In the genomic region with DNA sequence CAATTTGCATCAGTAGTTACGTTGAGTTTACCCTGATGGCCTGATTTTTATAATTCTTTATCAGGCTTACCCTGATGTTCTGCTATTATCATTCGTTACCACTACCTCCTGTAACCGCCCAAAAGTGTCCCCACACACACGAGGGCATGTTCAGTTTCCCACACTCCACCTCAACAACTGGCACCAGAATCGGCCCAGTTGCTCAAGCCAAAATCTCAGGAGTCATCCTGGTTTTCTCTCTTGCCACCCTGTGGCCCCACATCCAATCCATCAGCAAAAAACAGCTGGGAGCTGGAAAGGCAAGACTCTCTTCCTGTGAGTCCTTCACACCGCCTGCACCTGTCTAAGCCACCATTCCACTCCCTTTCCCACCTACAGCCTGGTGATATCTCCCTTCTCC, we compare ENCODE assay signal across 8 cellular contexts.
DNase-seq lines count a peak whose midpoint lies in the region; ATAC-seq, FAIRE-seq and TF ChIP-seq lines count a peak whose summit lies in the region.

No MANE protein-coding gene starts in this region.

- H3K9ac ChIP-seq in keratinocyte (ENCODE audit: control insufficient read depth, extremely low read depth, insufficient read depth, low read length) (no peak overlapping the region), subcutaneous abdominal adipose tissue (ENCODE audit: low read length in 5 of 5) (peak overlapping the region in 4 of 5 donors; percentile 45 to 88 (median 80))

- no peaks in the 10 kb centered on the region for H4K20me1 ChIP-seq in keratinocyte (ENCODE audit: control insufficient read depth, extremely low read depth, insufficient read depth, low read length)

- no peak for DNase-seq in T-helper 1 cell
- DNase-seq in activated T-helper 2 cell treated with anti-CD3 and anti-CD28 coated beads, Interferon-gamma antibody, Interleukin-2, Interleukin-4, amounts not matched to agents 10 μg/mL and 5 μg/mL and 100 μg/mL, durations not matched to agents 14 hours and 24 hours and 36 hours (ENCODE audit: low spot score): no peak
- DNase-seq in keratinocyte (ENCODE audit: low read depth, low spot score): no peak
- DNase-seq in sciatic nerve (ENCODE audit: low spot score): no peak
- no peak for DNase-seq in hippocampal formation (lab: John Stamatoyannopoulos, UW)
- DNase-seq in central memory CD4-positive, alpha-beta T cell: no peak

- ATAC-seq in sciatic nerve: no peak

- no peaks in the 10 kb centered on the region for H3K9me3 Mint-ChIP-seq in T-helper 1 cell treated with Interleukin-12 subunit alpha and Interleukin-12 subunit beta and Interleukin-4 antibody, amounts not matched to agents 30 μg/mL and 1 μg/mL, for 36 hours
- H3K9me3 Mint-ChIP-seq in activated T-helper 2 cell treated with anti-CD3 and anti-CD28 coated beads, Interferon-gamma antibody, Interleukin-2, Interleukin-4, amounts not matched to agents 10 μg/mL and 5 μg/mL and 100 μg/mL, durations not matched to agents 14 hours and 24 hours and 36 hours: no peaks in the 10 kb centered on the region

- H3K9me3 ChIP-seq in keratinocyte (ENCODE audit: control insufficient read depth, low read depth, low read length) (no peaks in the 10 kb centered on the region), subcutaneous abdominal adipose tissue (ENCODE audit: control insufficient read depth in 5 of 5, low read length in 5 of 5) (no peaks in the 10 kb centered on the region)

- H3K27ac ChIP-seq in keratinocyte (ENCODE audit: control insufficient read depth, insufficient read depth, low read length) (no peak overlapping the region), subcutaneous abdominal adipose tissue (ENCODE audit: low read depth, low read length) (peak overlapping the region; percentile 43)

- no peaks in the 10 kb centered on the region for H3K36me3 Mint-ChIP-seq in T-helper 1 cell treated with Interleukin-12 subunit alpha and Interleukin-12 subunit beta and Interleukin-4 antibody, amounts not matched to agents 30 μg/mL and 1 μg/mL, for 36 hours (ENCODE audit: low read depth)
- no peaks in the 10 kb centered on the region for H3K36me3 Mint-ChIP-seq in activated T-helper 2 cell treated with anti-CD3 and anti-CD28 coated beads, Interferon-gamma antibody, Interleukin-2, Interleukin-4, amounts not matched to agents 10 μg/mL and 5 μg/mL and 100 μg/mL, durations not matched to agents 14 hours and 24 hours and 36 hours (ENCODE audit: low read depth)

- peak overlapping the region; percentile 6 for H3K4me3 Mint-ChIP-seq in T-helper 1 cell treated with Interleukin-12 subunit alpha and Interleukin-12 subunit beta and Interleukin-4 antibody, amounts not matched to agents 30 μg/mL and 1 μg/mL, for 36 hours
- peak overlapping the region; percentile 87 for H3K4me3 Mint-ChIP-seq in activated T-helper 2 cell treated with anti-CD3 and anti-CD28 coated beads, Interferon-gamma antibody, Interleukin-2, Interleukin-4, amounts not matched to agents 10 μg/mL and 5 μg/mL and 100 μg/mL, durations not matched to agents 14 hours and 24 hours and 36 hours (ENCODE audit: low read depth)

- no peaks in the 10 kb centered on the region for H3K27me3 ChIP-seq in keratinocyte (ENCODE audit: control insufficient read depth, extremely low read depth, insufficient read depth, low read length)
- H3K27me3 ChIP-seq in subcutaneous abdominal adipose tissue (ENCODE audit: control insufficient read depth in 5 of 5, insufficient read depth in 4 of 5, low read length in 5 of 5): no peaks in the 10 kb centered on the region

- peaks cover 6% of the 10 kb centered on the region for H3K4me1 Mint-ChIP-seq in T-helper 1 cell treated with Interleukin-12 subunit alpha and Interleukin-12 subunit beta and Interleukin-4 antibody, amounts not matched to agents 30 μg/mL and 1 μg/mL, for 36 hours (ENCODE audit: low read depth)
- peaks cover 5% of the 10 kb centered on the region for H3K4me1 Mint-ChIP-seq in activated T-helper 2 cell treated with anti-CD3 and anti-CD28 coated beads, Interferon-gamma antibody, Interleukin-2, Interleukin-4, amounts not matched to agents 10 μg/mL and 5 μg/mL and 100 μg/mL, durations not matched to agents 14 hours and 24 hours and 36 hours (ENCODE audit: low read depth)

- dilution Hi-C loops in keratinocyte (cut with MboI; ENCODE audit: extremely low pct_ligation_motif_present, low sequenced_read_pairs): no loop called here

- no peak for TF ChIP-seq CTCF in keratinocyte (optimal IDR thresholded peaks at IDR 0.05 in 1 of 3, IDR thresholded peaks at IDR 0.05 in 1 of 3, conservative IDR thresholded peaks at IDR 0.05 in 1 of 3; ENCODE audit: extremely low read depth in 1 of 3, insufficient read depth in 2 of 3, low read length in 3 of 3)

- H3K36me3 ChIP-seq in keratinocyte (ENCODE audit: control insufficient read depth in 2 of 2, extremely low read depth in 1 of 2, insufficient read depth in 2 of 2, low read length in 2 of 2): no peaks in the 10 kb centered on the region
- H3K36me3 ChIP-seq in subcutaneous abdominal adipose tissue (ENCODE audit: control insufficient read depth in 5 of 5, insufficient read depth in 5 of 5, low read length in 5 of 5): no peaks in the 10 kb centered on the region

- H3K79me2 ChIP-seq in keratinocyte (ENCODE audit: control insufficient read depth, insufficient read depth, low read length): no peaks in the 10 kb centered on the region

- peak overlapping the region; percentile 98 for H2AFZ ChIP-seq in keratinocyte (ENCODE audit: control insufficient read depth, low read length)

- no peak overlapping the region for H3K27ac Mint-ChIP-seq in T-helper 1 cell treated with Interleukin-12 subunit alpha and Interleukin-12 subunit beta and Interleukin-4 antibody, amounts not matched to agents 30 μg/mL and 1 μg/mL, for 36 hours
- H3K27ac Mint-ChIP-seq in activated T-helper 2 cell treated with anti-CD3 and anti-CD28 coated beads, Interferon-gamma antibody, Interleukin-2, Interleukin-4, amounts not matched to agents 10 μg/mL and 5 μg/mL and 100 μg/mL, durations not matched to agents 14 hours and 24 hours and 36 hours: no peak overlapping the region

- H3K27me3 Mint-ChIP-seq in T-helper 1 cell treated with Interleukin-12 subunit alpha and Interleukin-12 subunit beta and Interleukin-4 antibody, amounts not matched to agents 30 μg/mL and 1 μg/mL, for 36 hours (ENCODE audit: low read depth): no peaks in the 10 kb centered on the region
- peaks cover 3% of the 10 kb centered on the region for H3K27me3 Mint-ChIP-seq in activated T-helper 2 cell treated with anti-CD3 and anti-CD28 coated beads, Interferon-gamma antibody, Interleukin-2, Interleukin-4, amounts not matched to agents 10 μg/mL and 5 μg/mL and 100 μg/mL, durations not matched to agents 14 hours and 24 hours and 36 hours (ENCODE audit: low read depth)

- no peaks in the 10 kb centered on the region for H3K9me1 ChIP-seq in keratinocyte (ENCODE audit: control insufficient read depth, extremely low read depth, insufficient read depth, low read length)

- H3K4me3 ChIP-seq in keratinocyte (ENCODE audit: control insufficient read depth in 2 of 3, extremely low read depth in 1 of 3, insufficient read depth in 2 of 3, low read depth in 1 of 3, low read length in 3 of 3) (peak overlapping the region in 2 of 3 experiments; percentile 59 to 92), subcutaneous abdominal adipose tissue (ENCODE audit: low read depth in 1 of 5, low read length in 5 of 5) (peak overlapping the region; percentile 69 to 97 (median 88))

- intact Hi-C loops in activated T-helper 2 cell treated with anti-CD3 and anti-CD28 coated beads, Interferon-gamma antibody, Interleukin-2, Interleukin-4, amounts not matched to agents 10 μg/mL and 5 μg/mL and 100 μg/mL, durations not matched to agents 14 hours and 24 hours and 36 hours (cut with micrococcal nuclease): no loop called here
- intact Hi-C loops in sciatic nerve (cut with DNase I): no loop called here

- H3K4me2 ChIP-seq in keratinocyte (ENCODE audit: control insufficient read depth, extremely low read depth, insufficient read depth, low read depth, low read length): peak overlapping the region; percentile 79

- FAIRE-seq in keratinocyte (lab: Jason Lieb, UNC): no peak

- H3K4me1 ChIP-seq in keratinocyte (ENCODE audit: control insufficient read depth, extremely low read depth, insufficient read depth, low read length) (peaks cover 5% of the 10 kb centered on the region), subcutaneous abdominal adipose tissue (ENCODE audit: control insufficient read depth in 5 of 5, insufficient read depth in 5 of 5, low read length in 5 of 5) (peaks cover 0 to 18% (median 14%) of the 10 kb centered on the region in 5 donors)
